In genomic region chr17:49787932-49788442, GRCh38 we compare ENCODE assay signal across 8 cellular contexts. TPM values are rescaled to one million over a fixed set of nuclear protein-coding genes. Genes with fewer than 3 reads are reported as not detected.
A peak's percentile ranks its signal among the peaks of the same experiment; 100 is the strongest.
DNase-seq lines count a peak whose midpoint lies in the region; ATAC-seq and TF ChIP-seq lines count a peak whose summit lies in the region.

No MANE protein-coding gene starts in this region.

- intact Hi-C loops in CD4-positive, alpha-beta memory T cell (cut with micrococcal nuclease): loop anchor here (1.0 to 10.0 kb wide), 9 partner anchors 24 to 596 kb away; partner anchors contain the start of genes FAM117A, PDK2 and PHB1
- intact Hi-C loops in lower lobe of right lung (cut with DNase I): no loop called here

- ATAC-seq in lower lobe of right lung: no peak
- ATAC-seq in GM19395 (IDR thresholded peaks at IDR 0.05; ENCODE audit: unreplicated experiment): no peak
- ATAC-seq in HG03039 (IDR thresholded peaks at IDR 0.05; ENCODE audit: unreplicated experiment): no peak
- ATAC-seq in GM21529 (IDR thresholded peaks at IDR 0.05; ENCODE audit: unreplicated experiment): no peak

- peak overlapping the region; percentile 91 to 100 (median 98) for H3K27ac Mint-ChIP-seq in CD4-positive, alpha-beta memory T cell
- peak overlapping the region; percentile 99 for H3K27ac Mint-ChIP-seq in type B pancreatic cell

- no peaks in the 10 kb centered on the region for H3K27me3 Mint-ChIP-seq in CD4-positive, alpha-beta memory T cell
- H3K27me3 Mint-ChIP-seq in type B pancreatic cell: no peaks in the 10 kb centered on the region

- DNase-seq in CD4-positive, alpha-beta memory T cell: peak in 1 of 5 donors; percentile 44
- DNase-seq in MV-4-11 (lab: John Stamatoyannopoulos, UW) (peak; percentile 95), astrocyte of the cerebellum (ENCODE audit: low read depth) (no peak), lower lobe of right lung (no peak), type B pancreatic cell (ENCODE audit: extremely low spot score, unreplicated experiment) (no peak)

- peaks cover 14% of the 10 kb centered on the region for H3K36me3 ChIP-seq in CD4-positive, alpha-beta memory T cell (ENCODE audit: insufficient read depth, low read length)
- peaks cover 31% of the 10 kb centered on the region for H3K36me3 ChIP-seq in lower lobe of right lung

- no peaks in the 10 kb centered on the region for H3K9me3 ChIP-seq in CD4-positive, alpha-beta memory T cell (ENCODE audit: control insufficient read depth in 1 of 2, low read length in 2 of 2)
- H3K9me3 ChIP-seq in lower lobe of right lung: no peaks in the 10 kb centered on the region

- no peak for TF ChIP-seq CTCF in astrocyte of the cerebellum (IDR thresholded peaks at IDR 0.05; ENCODE audit: low read depth, low read length, missing control alignments)
- no peak for TF ChIP-seq CTCF in lower lobe of right lung (IDR thresholded peaks at IDR 0.05)
- no peak for TF ChIP-seq CTCF in type B pancreatic cell (conservative IDR thresholded peaks at IDR 0.05)

- in situ Hi-C loops in astrocyte of the cerebellum (cut with HindIII; ENCODE audit: low sequenced_read_pairs): no loop called here

- POLR2A ChIA-PET in CD4-positive, alpha-beta memory T cell (lab: Charles Lee; ENCODE audit: partially characterized antibody): interaction anchor here (0.7 to 6.5 kb wide), 18 partner anchors 14 to 218 kb away, joined by 3 to 81 read pairs (median 6); partner anchors contain the start of genes FAM117A, SLC35B1 and SPOP

- peaks cover 47% of the 10 kb centered on the region for H3K4me1 ChIP-seq in CD4-positive, alpha-beta memory T cell (ENCODE audit: insufficient read depth, low read length)
- H3K4me1 ChIP-seq in lower lobe of right lung: peaks cover 43% of the 10 kb centered on the region

- H3K36me3 Mint-ChIP-seq in CD4-positive, alpha-beta memory T cell: peaks cover 16 to 48% of the 10 kb centered on the region in 2 donors
- H3K36me3 Mint-ChIP-seq in type B pancreatic cell: peaks cover 8% of the 10 kb centered on the region

- peaks cover 35 to 60% (median 48%) of the 10 kb centered on the region in 4 donors for H3K4me1 Mint-ChIP-seq in CD4-positive, alpha-beta memory T cell
- H3K4me1 Mint-ChIP-seq in type B pancreatic cell (ENCODE audit: unreplicated experiment): peaks cover 27% of the 10 kb centered on the region

- peak overlapping the region; percentile 93 to 99 (median 96) for H3K4me3 Mint-ChIP-seq in CD4-positive, alpha-beta memory T cell
- H3K4me3 Mint-ChIP-seq in type B pancreatic cell: peak overlapping the region; percentile 98

- H3K27me3 ChIP-seq in CD4-positive, alpha-beta memory T cell (ENCODE audit: insufficient read depth, low read length): no peaks in the 10 kb centered on the region
- no peaks in the 10 kb centered on the region for H3K27me3 ChIP-seq in lower lobe of right lung (ENCODE audit: low read depth)

- CTCF ChIA-PET in CD4-positive, alpha-beta memory T cell (lab: Charles Lee; ENCODE audit: partially characterized antibody): interaction anchor here (0.6 to 2.6 kb wide), 10 partner anchors 9 to 221 kb away, joined by 3 to 15 read pairs (median 4); partner anchors contain the start of genes FAM117A and SLC35B1

- H3K4me3 ChIP-seq in CD4-positive, alpha-beta memory T cell (ENCODE audit: low read length in 2 of 2): peak overlapping the region; percentile 92 to 96
- H3K4me3 ChIP-seq in astrocyte of the cerebellum (ENCODE audit: low read depth, low read length) (peak overlapping the region; percentile 90), lower lobe of right lung (peak overlapping the region; percentile 97)

- H3K27ac ChIP-seq in CD4-positive, alpha-beta memory T cell (ENCODE audit: low read depth, low read length): peak overlapping the region; percentile 99
- peak overlapping the region; percentile 100 for H3K27ac ChIP-seq in lower lobe of right lung

- H3K9me3 Mint-ChIP-seq in CD4-positive, alpha-beta memory T cell: no peaks in the 10 kb centered on the region
- H3K9me3 Mint-ChIP-seq in type B pancreatic cell: no peaks in the 10 kb centered on the region

RNA-seq across cellular contexts. Expression of gene KAT7, which starts 0.5 kb away (rescaled TPM):
- 100 to 1,000 TPM; 115 to 120 TPM for total RNA-seq in CD4-positive, alpha-beta memory T cell
- polyA plus RNA-seq in CD4-positive, alpha-beta memory T cell: 10 to 100 TPM; 37.6 to 55.3 TPM
- total RNA-seq in lower lobe of right lung (56.7 TPM), type B pancreatic cell (ENCODE audit: low replicate concordance) (49.0 and 64.0 TPM in 2 replicates)

RNA-seq across cellular contexts. Expression of gene FAM117A, which starts 24.1 kb away (rescaled TPM):
- 100 to 1,000 TPM in 1 of 2 experiments, 10 to 100 TPM in 1; 95.1 to 102 TPM for total RNA-seq in CD4-positive, alpha-beta memory T cell
- 10 to 100 TPM; 61.2 to 73.4 TPM for polyA plus RNA-seq in CD4-positive, alpha-beta memory T cell
- 16.4 TPM for total RNA-seq in lower lobe of right lung
- 8.4 and 13.0 TPM in 2 replicates for total RNA-seq in type B pancreatic cell (ENCODE audit: low replicate concordance)

RNA-seq across cellular contexts. Expression of gene TAC4, which starts 59.9 kb away (rescaled TPM):
- not detected for total RNA-seq in CD4-positive, alpha-beta memory T cell
- not detected for polyA plus RNA-seq in CD4-positive, alpha-beta memory T cell
- not detected for total RNA-seq in lower lobe of right lung
- total RNA-seq in type B pancreatic cell (ENCODE audit: low replicate concordance): not detected in 2 replicates
